In genomic region chr4:101145081-101145480, GRCh38 we compare ENCODE assay signal across 18 cellular contexts.
"Had no signal": no experiment of that assay in that cellular context is flagged by ENCODE, and none has a peak within 500 bp of the region (broad histone marks: within the 10 kb centered on the region; RNA-seq: fewer than 3 reads in every experiment).

No MANE protein-coding gene starts in this region.

- H3K4me1 ChIP-seq: SJSA1 had no signal

- H3K27ac ChIP-seq: SJSA1, SK-N-MC had no signal

- H3K4me3 ChIP-seq: SJSA1, SK-N-MC had no signal

- DNase-seq: Kasumi-1, KG1, MM.1S, NCI-H1105, NCI-H1417, NCI-H1436 treated with DMSO at 0.1 percent for 48 hours, NCI-H1694, NCI-H187 treated with DMSO at 0.1 percent for 48 hours, NCI-H2029 treated with DMSO at 0.1 percent for 48 hours, NCI-H2171 treated with DMSO at 0.1 percent for 48 hours, NCI-H524, NCI-H526 treated with DMSO at 0.1 percent for 48 hours, NCI-H774, Right ventricle myocardium superior, RPMI8226, SIG-M5 had no signal

- H3K9me3 ChIP-seq: SJSA1 had no signal

- H3K27me3 ChIP-seq: SJSA1 had no signal

- H3K36me3 ChIP-seq: SJSA1 had no signal
